In the genomic region with DNA sequence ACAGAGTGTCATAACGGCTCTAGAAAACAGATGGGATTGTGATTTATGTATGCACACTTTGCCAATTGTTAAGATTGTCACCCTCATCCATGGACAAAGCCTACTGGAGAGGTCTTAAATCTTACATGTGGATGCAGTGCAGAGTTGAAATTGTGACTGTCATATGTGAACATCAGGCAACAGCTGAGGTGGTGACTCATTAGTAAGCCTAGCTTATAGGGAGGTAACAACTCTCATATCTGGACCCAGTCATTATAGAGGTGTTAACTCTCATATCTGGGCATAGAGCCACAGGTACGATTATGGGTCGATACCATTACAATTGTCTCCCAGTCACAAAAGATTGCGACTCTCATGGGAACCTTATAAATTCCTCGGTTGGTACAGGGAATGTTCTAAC, we compare ENCODE assay signal across 20 cellular contexts.
"Had no signal": no experiment of that assay in that cellular context is flagged by ENCODE, and none has a peak within 500 bp of the region (broad histone marks: within the 10 kb centered on the region; RNA-seq: fewer than 3 reads in every experiment).

No MANE protein-coding gene starts in this region.

- H3K27me3 ChIP-seq: dorsolateral prefrontal cortex, ovary, sigmoid colon, spleen, thyroid gland, vagina had no signal

- ATAC-seq: left ventricle myocardium superior; lower lobe of right lung; psoas muscle; right cardiac atrium; stimulated activated naive CD8-positive, alpha-beta T cell treated with anti-CD3 and anti-CD28 coated beads, Interleukin-15, amount 100 ng/mL, for 72 hours had no signal

- H3K4me3 ChIP-seq: dorsolateral prefrontal cortex, lower lobe of right lung, ovary, psoas muscle, sigmoid colon, skin epidermis, spleen, thyroid gland, vagina had no signal

- H3K27me3 Mint-ChIP-seq: stimulated activated naive CD8-positive, alpha-beta T cell treated with anti-CD3 and anti-CD28 coated beads, Interleukin-15, amount 100 ng/mL, for 72 hours had no signal

- DNase-seq: dorsolateral prefrontal cortex; effector CD4-positive, alpha-beta T cell; hypothalamus; left ventricle myocardium superior; lower lobe of right lung; nephron progenitor cell; occipital lobe; ovary; posterior cingulate gyrus; psoas muscle; right cardiac atrium; sigmoid colon; spleen; stimulated activated CD4-positive, alpha-beta T cell treated with anti-CD3 and anti-CD28 coated beads, Interleukin-4, amount 100 ng/mL, for 4 hours; stimulated activated naive CD4-positive, alpha-beta T cell; stimulated activated naive CD8-positive, alpha-beta T cell treated with anti-CD3 and anti-CD28 coated beads, Interleukin-15, amount 100 ng/mL, for 72 hours; thyroid gland; trophoblast cell had no signal

- H3K9me3 ChIP-seq: lower lobe of right lung, ovary, psoas muscle, sigmoid colon, spleen, thyroid gland, vagina had no signal

- H3K4me3 Mint-ChIP-seq: nephron progenitor cell; stimulated activated naive CD8-positive, alpha-beta T cell treated with anti-CD3 and anti-CD28 coated beads, Interleukin-15, amount 100 ng/mL, for 72 hours had no signal

- H3K4me1 ChIP-seq: lower lobe of right lung, psoas muscle, sigmoid colon, spleen, thyroid gland, vagina had no signal

- H3K4me1 Mint-ChIP-seq: nephron progenitor cell had no signal

- H3K9me3 Mint-ChIP-seq: nephron progenitor cell; stimulated activated naive CD8-positive, alpha-beta T cell treated with anti-CD3 and anti-CD28 coated beads, Interleukin-15, amount 100 ng/mL, for 72 hours had no signal

- H3K27ac ChIP-seq: dorsolateral prefrontal cortex, lower lobe of right lung, ovary, psoas muscle, sigmoid colon, spleen, thyroid gland, vagina had no signal

- H3K27ac Mint-ChIP-seq: nephron progenitor cell had no signal

- H3K36me3 ChIP-seq: ovary had no signal
